Comparison of ENCODE assay signal across 2 cellular contexts in genomic region chr3:15977598-15978232, GRCh38.
TF ChIP-seq lines count a peak whose summit lies in the region.

No MANE protein-coding gene starts in this region.

TF ChIP-seq in HepG2, 621 proteins besides CTCF, POLR2A, EP300 and RAD21 (continued from another document):
- TF ChIP-seq HMGXB4 (CRISPR knock-in tag; IDR thresholded peaks at IDR 0.05; ENCODE audit: borderline replicate concordance in 1 of 2, low read depth in 1 of 2) (no peak), MED1 (CRISPR knock-in tag; IDR thresholded peaks at IDR 0.05) (no peak), NFRKB (IDR thresholded peaks at IDR 0.05) (no peak), ZNF782 (CRISPR knock-in tag; IDR thresholded peaks at IDR 0.05; ENCODE audit: borderline replicate concordance) (no peak), IKZF5 (CRISPR knock-in tag; IDR thresholded peaks at IDR 0.05) (no peak), ZBTB14 (CRISPR knock-in tag; IDR thresholded peaks at IDR 0.05) (no peak), ZNF547 (CRISPR knock-in tag; IDR thresholded peaks at IDR 0.05) (no peak), RCOR2 (CRISPR knock-in tag; IDR thresholded peaks at IDR 0.05) (no peak), KLF16 (CRISPR knock-in tag; IDR thresholded peaks at IDR 0.05) (no peak), KLF9 (CRISPR knock-in tag; IDR thresholded peaks at IDR 0.05; ENCODE audit: low read depth) (no peak)
TF ChIP-seq in HepG2: peak in this region for 0.

TF ChIP-seq in H1, 55 proteins besides CTCF, POLR2A, EP300 and RAD21 (continued from another document):
- TF ChIP-seq CHD7 (IDR thresholded peaks at IDR 0.05; ENCODE audit: insufficient replicate concordance, low read length), result no peak
- TF ChIP-seq ATF2 (IDR thresholded peaks at IDR 0.05; ENCODE audit: low read length), result no peak
- no peak for TF ChIP-seq CREB1 (IDR thresholded peaks at IDR 0.05)
- peak; percentile 76; the same call in 1 of the 2 replicates for TF ChIP-seq E2F6 (IDR thresholded peaks at IDR 0.05)
